Comparison of ENCODE assay signal across 11 cellular contexts in genomic region chr16:68736561-68736960, GRCh38. TPM values are rescaled to one million over a fixed set of nuclear protein-coding genes. Genes with fewer than 3 reads are reported as not detected.
A peak's percentile ranks its signal among the peaks of the same experiment; 100 is the strongest.
DNase-seq lines count a peak whose midpoint lies in the region; ATAC-seq and TF ChIP-seq lines count a peak whose summit lies in the region.
"Had no signal": no experiment of that assay in that cellular context is flagged by ENCODE, and none has a peak within 500 bp of the region (broad histone marks: within the 10 kb centered on the region; RNA-seq: fewer than 3 reads in every experiment).

No MANE protein-coding gene starts in this region.

- no peaks in the 10 kb centered on the region for H3K36me3 Mint-ChIP-seq in endodermal cell (ENCODE audit: low read depth)

- no peaks in the 10 kb centered on the region for H3K9me3 Mint-ChIP-seq in endodermal cell

- WGBS in endodermal cell (ENCODE audit: insufficient coverage in 1 of 2, insufficient read length in 1 of 2), 2 experiments: 90 to 97% methylated on average over 8 to 12 of the region's 12 CpGs

- H3K9me3 ChIP-seq in ES-I3 (ENCODE audit: control insufficient read depth, insufficient read depth, low read length) (no peaks in the 10 kb centered on the region), RWPE2 (ENCODE audit: severe bottlenecking) (no peaks in the 10 kb centered on the region), endodermal cell (ENCODE audit: control insufficient read depth, low read length) (no peaks in the 10 kb centered on the region), parathyroid adenoma (ENCODE audit: control insufficient read depth, low read length) (no peaks in the 10 kb centered on the region)
- H3K9me3 ChIP-seq: thyroid gland had no signal

- peaks cover 26% of the 10 kb centered on the region for H3K79me2 ChIP-seq in parathyroid adenoma

- DNase-seq in RWPE2 (ENCODE audit: low spot score) (no peak), endodermal cell (no peak), hippocampal formation (lab: John Stamatoyannopoulos, UW) (no peak)
- DNase-seq in NK-92 treated with Interleukin-12 subunit alpha and Interleukin-12 subunit beta, amount 100 ng/mL, for 24 hours (lab: John Stamatoyannopoulos, UW): no peak
- DNase-seq: OCI-M1 had no signal

- no peak for TF ChIP-seq CTCF in RWPE2 (IDR thresholded peaks at IDR 0.05; ENCODE audit: poor library complexity, severe bottlenecking)
- no peak for TF ChIP-seq CTCF in endodermal cell (conservative IDR thresholded peaks at IDR 0.05)
- TF ChIP-seq CTCF in parathyroid adenoma (IDR thresholded peaks at IDR 0.05): no peak

- ATAC-seq in RWPE2 (ENCODE audit: low read depth): no peak
- ATAC-seq in HG03097 (IDR thresholded peaks at IDR 0.05; ENCODE audit: low FRiP score, unreplicated experiment): no peak
- no peak for ATAC-seq in HG03280 (IDR thresholded peaks at IDR 0.05; ENCODE audit: unreplicated experiment)

- peak overlapping the region; percentile 89 for H3K4me3 Mint-ChIP-seq in endodermal cell

- H3K27ac Mint-ChIP-seq in endodermal cell: no peak overlapping the region

- peak overlapping the region; percentile 36 for H2AFZ ChIP-seq in parathyroid adenoma

- H3K4me1 Mint-ChIP-seq in endodermal cell: peaks cover 34% of the 10 kb centered on the region

- H3K27me3 ChIP-seq in RWPE2 (ENCODE audit: insufficient read depth, poor library complexity, severe bottlenecking) (no peaks in the 10 kb centered on the region), endodermal cell (ENCODE audit: control insufficient read depth, insufficient read depth, low read length, poor library complexity, severe bottlenecking) (peaks cover 32% of the 10 kb centered on the region), parathyroid adenoma (ENCODE audit: control insufficient read depth, insufficient read depth, low read length) (no peaks in the 10 kb centered on the region)
- H3K27me3 ChIP-seq: thyroid gland had no signal

- H3K9ac ChIP-seq in ES-I3 (ENCODE audit: low read depth, low read length) (peak overlapping the region; percentile 78; the same call in 1 of the 2 replicates), endodermal cell (ENCODE audit: extremely low read depth, low read length, poor library complexity, severe bottlenecking) (no peak overlapping the region), parathyroid adenoma (no peak overlapping the region)

- peaks cover 21% of the 10 kb centered on the region for H3K4me1 ChIP-seq in ES-I3 (ENCODE audit: insufficient read depth, low read length)
- peaks cover 37% of the 10 kb centered on the region for H3K4me1 ChIP-seq in RWPE2 (ENCODE audit: insufficient read depth, poor library complexity, severe bottlenecking)
- H3K4me1 ChIP-seq in endodermal cell (ENCODE audit: control insufficient read depth, insufficient read depth, low read length): peaks cover 12% of the 10 kb centered on the region
- H3K4me1 ChIP-seq in parathyroid adenoma: peaks cover 44% of the 10 kb centered on the region

- H3K27me3 Mint-ChIP-seq in endodermal cell (ENCODE audit: insufficient read depth): no peaks in the 10 kb centered on the region

- H3K4me2 ChIP-seq in parathyroid adenoma (ENCODE audit: low read length): peak overlapping the region; percentile 2

- H3K36me3 ChIP-seq in ES-I3 (ENCODE audit: insufficient read depth, low read length): no peaks in the 10 kb centered on the region; the same call in 1 of the 2 replicates
- peaks cover 24% of the 10 kb centered on the region for H3K36me3 ChIP-seq in RWPE2 (ENCODE audit: low read depth)
- no peaks in the 10 kb centered on the region for H3K36me3 ChIP-seq in endodermal cell (ENCODE audit: control insufficient read depth, insufficient read depth, low read length)
- H3K36me3 ChIP-seq in parathyroid adenoma (ENCODE audit: control insufficient read depth, insufficient read depth, low read length): no peaks in the 10 kb centered on the region
- H3K36me3 ChIP-seq: thyroid gland had no signal

- H3K4me3 ChIP-seq in RWPE2 (ENCODE audit: severe bottlenecking) (peak overlapping the region; percentile 47), endodermal cell (ENCODE audit: low read length) (peak overlapping the region; percentile 75), parathyroid adenoma (ENCODE audit: low read depth, low read length) (peak overlapping the region; percentile 96)

- H3K27ac ChIP-seq in RWPE2 (ENCODE audit: poor library complexity, severe bottlenecking): no peak overlapping the region
- H3K27ac ChIP-seq in endodermal cell (ENCODE audit: low read depth, low read length): no peak overlapping the region
- peak overlapping the region; percentile 96 for H3K27ac ChIP-seq in parathyroid adenoma

RNA-seq across cellular contexts. Expression of gene CDH1, which starts 0.5 kb away (rescaled TPM):
- total RNA-seq in endodermal cell: 100 to 1,000 TPM; 118 to 123 TPM
- 10.8 TPM for polyA plus RNA-seq in endodermal cell (2013, experiment 1 of 2)
- 4.7 TPM for polyA plus RNA-seq in endodermal cell (2013, experiment 2 of 2)
- total RNA-seq: right cardiac atrium had no signal
